8 cellular contexts compared by ENCODE assay signal in the genomic region with DNA sequence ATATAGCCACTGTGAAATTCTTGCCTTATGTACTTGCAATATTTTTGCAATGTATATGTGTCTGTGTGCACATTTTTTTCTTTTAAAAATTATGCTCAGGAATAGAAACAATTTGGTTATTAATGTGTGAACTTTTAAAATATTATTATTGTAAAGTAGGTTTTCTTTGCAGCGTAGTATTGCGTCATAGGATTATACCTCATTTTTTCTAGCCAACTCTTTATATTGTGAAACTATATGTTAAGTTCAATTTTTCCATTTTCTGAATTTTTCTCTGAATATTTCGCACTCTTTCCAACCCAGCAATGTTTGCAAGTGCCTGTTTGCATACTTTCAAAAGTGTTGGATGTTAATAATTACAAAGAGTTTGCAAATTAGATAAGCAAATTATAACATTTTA.
"Had no signal": no experiment of that assay in that cellular context is flagged by ENCODE, and none has a peak within 500 bp of the region (broad histone marks: within the 10 kb centered on the region; RNA-seq: fewer than 3 reads in every experiment).

No MANE protein-coding gene starts in this region.

- H3K27ac Mint-ChIP-seq: GM23338, HFFc6 had no signal

- H3K4me3 Mint-ChIP-seq: GM23338, HFFc6 had no signal

- H3K4me2 ChIP-seq: GM23338 had no signal

- H3K9me3 ChIP-seq: HAP-1 had no signal

- ATAC-seq: GM23338, HCT116, K562 had no signal

- H3K9me3 Mint-ChIP-seq: GM23338 had no signal

- DNase-seq: H7, HFFc6, KG1 had no signal

- H3K36me3 ChIP-seq: HAP-1 had no signal

- H3K4me3 ChIP-seq: GM23338, HAP-1, K562 had no signal

- H2AFZ ChIP-seq: GM23338 had no signal

- FAIRE-seq: HTR-8/SVneo, K562 had no signal
